11 cellular contexts compared by ENCODE assay signal in genomic region chr16:22356930-22357634, GRCh38. TPM values are rescaled to one million over a fixed set of nuclear protein-coding genes. Genes with fewer than 3 reads are reported as not detected.
DNase-seq lines count a peak whose midpoint lies in the region; ATAC-seq, FAIRE-seq and TF ChIP-seq lines count a peak whose summit lies in the region.
"Had no signal": no experiment of that assay in that cellular context is flagged by ENCODE, and none has a peak within 500 bp of the region (broad histone marks: within the 10 kb centered on the region; RNA-seq: fewer than 3 reads in every experiment).

No MANE protein-coding gene starts in this region.

- CTCF ChIA-PET in activated CD4-positive, alpha-beta T cell treated with anti-CD3 and anti-CD28 coated beads for 36 hours (lab: Charles Lee) = interaction anchor here (1.1 to 3.1 kb wide), 3 partner anchors 9 to 16 kb away, joined by 3 to 11 read pairs (median 5); no protein-coding TSS in a partner anchor
- CTCF ChIA-PET in activated CD4-positive, alpha-beta memory T cell treated with anti-CD3 and anti-CD28 coated beads, Interleukin-2, amount 10 ng/mL, durations not matched to agents 7 days and 5 days (lab: Charles Lee) = interaction anchor here (0.9 to 1.5 kb wide), 2 partner anchors 16 to 36 kb away, joined by 5 to 8 read pairs; no protein-coding TSS in a partner anchor
- CTCF ChIA-PET in RWPE1 (lab: Yijun Ruan, JAX) = interaction anchor here (0.6 to 1.1 kb wide), 2 partner anchors 11 to 15 kb away, joined by 3 read pairs; no protein-coding TSS in a partner anchor

- peak overlapping the region; percentile 44 to 96 for H3K27ac ChIP-seq in small intestine (ENCODE audit: low read depth in 1 of 2, low read length in 1 of 2)
- H3K27ac ChIP-seq in RWPE1 = no peak overlapping the region

- H3K4me1 Mint-ChIP-seq in activated CD4-positive, alpha-beta T cell treated with anti-CD3 and anti-CD28 coated beads for 36 hours = peaks cover 79% of the 10 kb centered on the region
- peaks cover 71% of the 10 kb centered on the region for H3K4me1 Mint-ChIP-seq in activated CD4-positive, alpha-beta memory T cell treated with anti-CD3 and anti-CD28 coated beads, Interleukin-2, amount 10 ng/mL, durations not matched to agents 7 days and 5 days
- H3K4me1 Mint-ChIP-seq in nephron progenitor cell = no peaks in the 10 kb centered on the region

- peaks cover 3 to 11% of the 10 kb centered on the region in 2 donors for H3K4me1 ChIP-seq in small intestine (ENCODE audit: control insufficient read depth in 2 of 2, insufficient read depth in 1 of 2, low read depth in 1 of 2, low read length in 1 of 2)

- TF ChIP-seq CTCF in RWPE1 (conservative IDR thresholded peaks at IDR 0.05; ENCODE audit: low read depth) (no peak), nephron progenitor cell (IDR thresholded peaks at IDR 0.05) (no peak)

- H3K9me3 Mint-ChIP-seq in activated CD4-positive, alpha-beta T cell treated with anti-CD3 and anti-CD28 coated beads for 36 hours (ENCODE audit: low read depth) = peaks cover 2% of the 10 kb centered on the region
- no peaks in the 10 kb centered on the region for H3K9me3 Mint-ChIP-seq in activated CD4-positive, alpha-beta memory T cell treated with anti-CD3 and anti-CD28 coated beads, Interleukin-2, amount 10 ng/mL, durations not matched to agents 7 days and 5 days
- no peaks in the 10 kb centered on the region for H3K9me3 Mint-ChIP-seq in nephron progenitor cell

- ATAC-seq in activated CD4-positive, alpha-beta T cell treated with anti-CD3 and anti-CD28 coated beads for 36 hours = peak; percentile 21
- peak; percentile 29 for ATAC-seq in HG02840 (IDR thresholded peaks at IDR 0.05; ENCODE audit: low FRiP score, unreplicated experiment)

- peaks cover 2 to 4% of the 10 kb centered on the region in 2 donors for H3K36me3 ChIP-seq in small intestine (ENCODE audit: control insufficient read depth in 2 of 2, insufficient read depth in 2 of 2, low read length in 2 of 2)

- DNase-seq in activated CD4-positive, alpha-beta T cell treated with anti-CD3 and anti-CD28 coated beads for 36 hours = peak; percentile 23
- no peak for DNase-seq in activated CD4-positive, alpha-beta T cell treated with anti-CD3 and anti-CD28 coated beads for 4 hours
- DNase-seq in activated CD4-positive, alpha-beta memory T cell treated with anti-CD3 and anti-CD28 coated beads, Interleukin-2, amount 10 ng/mL, durations not matched to agents 7 days and 5 days = no peak
- no peak for DNase-seq in small intestine
- DNase-seq in DMS153 treated with DMSO at 0.1 percent for 48 hours (lab: John Stamatoyannopoulos, UW; ENCODE audit: unreplicated experiment) = no peak
- no peak for DNase-seq in RWPE1 (ENCODE audit: low spot score)
- DNase-seq in nephron progenitor cell = no peak
- DNase-seq: activated CD4-positive, CD25-positive, alpha-beta regulatory T cell treated with anti-CD3 and anti-CD28 coated beads, Interleukin-2, amount 50 U/mL, for 72 hours had no signal

- no peak overlapping the region for H3K4me3 Mint-ChIP-seq in activated CD4-positive, alpha-beta T cell treated with anti-CD3 and anti-CD28 coated beads for 36 hours
- no peak overlapping the region for H3K4me3 Mint-ChIP-seq in activated CD4-positive, alpha-beta memory T cell treated with anti-CD3 and anti-CD28 coated beads, Interleukin-2, amount 10 ng/mL, durations not matched to agents 7 days and 5 days
- no peak overlapping the region for H3K4me3 Mint-ChIP-seq in nephron progenitor cell

- no peaks in the 10 kb centered on the region for H3K27me3 Mint-ChIP-seq in activated CD4-positive, alpha-beta T cell treated with anti-CD3 and anti-CD28 coated beads for 36 hours
- H3K27me3 Mint-ChIP-seq in activated CD4-positive, alpha-beta memory T cell treated with anti-CD3 and anti-CD28 coated beads, Interleukin-2, amount 10 ng/mL, durations not matched to agents 7 days and 5 days = no peaks in the 10 kb centered on the region
- H3K27me3 Mint-ChIP-seq in nephron progenitor cell (ENCODE audit: low read depth, poor library complexity) = no peaks in the 10 kb centered on the region

- H3K4me3 ChIP-seq in small intestine (ENCODE audit: low read depth in 1 of 2, low read length in 2 of 2) = no peak overlapping the region

- H3K9me3 ChIP-seq in small intestine (ENCODE audit: control insufficient read depth, low read depth) = no peaks in the 10 kb centered on the region

- peak overlapping the region; percentile 93 for H3K27ac Mint-ChIP-seq in activated CD4-positive, alpha-beta T cell treated with anti-CD3 and anti-CD28 coated beads for 36 hours
- peak overlapping the region; percentile 93 for H3K27ac Mint-ChIP-seq in activated CD4-positive, alpha-beta memory T cell treated with anti-CD3 and anti-CD28 coated beads, Interleukin-2, amount 10 ng/mL, durations not matched to agents 7 days and 5 days
- no peak overlapping the region for H3K27ac Mint-ChIP-seq in nephron progenitor cell

- H3K27me3 ChIP-seq in small intestine (ENCODE audit: control insufficient read depth in 2 of 2, insufficient read depth in 2 of 2, low read length in 2 of 2) = no peaks in the 10 kb centered on the region

- intact Hi-C loops in activated CD4-positive, alpha-beta T cell treated with anti-CD3 and anti-CD28 coated beads for 36 hours (cut with DNase I, micrococcal nuclease) = loop anchor here in 1 of 2 experiments (5.0 kb wide), 1 partner anchor 165 kb away; no protein-coding TSS in a partner anchor

- 87 to 91% (median 89%) methylated on average over 7 of the region's 7 CpGs for WGBS in small intestine, 3 donors

- no peak for FAIRE-seq in small intestine (lab: Jason Lieb, UNC)
- FAIRE-seq: A204.1, keratinocyte had no signal

- POLR2A ChIA-PET in activated CD4-positive, alpha-beta T cell treated with anti-CD3 and anti-CD28 coated beads for 36 hours (lab: Charles Lee) = no interaction called here
- POLR2A ChIA-PET in activated CD4-positive, alpha-beta memory T cell treated with anti-CD3 and anti-CD28 coated beads, Interleukin-2, amount 10 ng/mL, durations not matched to agents 7 days and 5 days (lab: Charles Lee) = interaction anchor here (0.5 to 7.7 kb wide), 13 partner anchors 8 to 80 kb away, joined by 3 to 165 read pairs (median 4); partner anchors contain the start of gene CDR2
- POLR2A ChIA-PET in RWPE1 (lab: Yijun Ruan, JAX; ENCODE audit: low non-redundant PET) = no interaction called here

- peaks cover 26% of the 10 kb centered on the region for H3K36me3 Mint-ChIP-seq in activated CD4-positive, alpha-beta T cell treated with anti-CD3 and anti-CD28 coated beads for 36 hours (ENCODE audit: low read depth)
- H3K36me3 Mint-ChIP-seq in activated CD4-positive, alpha-beta memory T cell treated with anti-CD3 and anti-CD28 coated beads, Interleukin-2, amount 10 ng/mL, durations not matched to agents 7 days and 5 days (ENCODE audit: low read depth) = peaks cover 41% of the 10 kb centered on the region
- H3K36me3 Mint-ChIP-seq in nephron progenitor cell (ENCODE audit: low read depth) = peaks cover 21% of the 10 kb centered on the region

RNA-seq across cellular contexts. Expression of gene CDR2, which starts 17.3 kb away (rescaled TPM):
- total RNA-seq in activated CD4-positive, alpha-beta T cell treated with anti-CD3 and anti-CD28 coated beads for 36 hours = 10 to 100 TPM; 29.5 to 33.7 TPM
- 10 to 100 TPM; 43.1 to 43.9 TPM for total RNA-seq in activated CD4-positive, alpha-beta memory T cell treated with anti-CD3 and anti-CD28 coated beads, Interleukin-2, amount 10 ng/mL, durations not matched to agents 7 days and 5 days
- polyA plus RNA-seq in small intestine = 10 to 100 TPM; 14.2 to 50.3 (median 49.7) TPM

RNA-seq across cellular contexts. Expression of gene POLR3E, which starts 59.9 kb away (rescaled TPM):
- 10 to 100 TPM; 70.9 to 87.4 TPM for total RNA-seq in activated CD4-positive, alpha-beta T cell treated with anti-CD3 and anti-CD28 coated beads for 36 hours
- 10 to 100 TPM; 50.7 TPM for total RNA-seq in activated CD4-positive, alpha-beta memory T cell treated with anti-CD3 and anti-CD28 coated beads, Interleukin-2, amount 10 ng/mL, durations not matched to agents 7 days and 5 days
- polyA plus RNA-seq in small intestine = 10 to 100 TPM; 14.3 to 22.9 (median 19.7) TPM
